Comparison of ENCODE assay signal across 1 cellular context in the genomic region with DNA sequence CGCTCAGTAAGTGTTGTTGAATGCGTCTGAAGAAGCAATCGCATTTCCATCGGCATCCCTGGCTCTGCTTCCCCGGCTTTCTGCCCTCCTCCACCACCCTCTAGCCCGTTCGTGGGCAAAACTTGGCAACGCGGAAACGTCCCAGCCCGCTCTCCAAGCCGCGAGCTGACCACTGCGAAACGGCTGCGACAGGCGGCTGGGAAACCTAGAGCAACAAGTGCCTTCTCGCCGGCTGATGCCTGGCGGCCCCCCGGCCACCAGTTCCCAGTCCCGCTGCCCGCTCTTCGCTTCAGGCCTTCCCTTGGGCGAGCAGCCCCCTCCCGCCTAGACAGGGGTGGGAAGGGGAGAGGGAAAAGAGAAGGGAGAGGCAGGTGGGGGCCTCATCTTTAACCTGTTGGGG.
TF ChIP-seq lines count a peak whose summit lies in the region.

No MANE protein-coding gene starts in this region.

TF ChIP-seq in neural cell, 6 proteins besides CTCF, POLR2A, EP300 and RAD21 (continued from another document):
- TF ChIP-seq SMC3 (conservative IDR thresholded peaks at IDR 0.05; ENCODE audit: poor library complexity): no peak
- no peak for TF ChIP-seq POLR2AphosphoS5 (IDR thresholded peaks at IDR 0.05)
